In genomic region chr1:30273021-30273325, GRCh38 we compare ENCODE assay signal across 35 cellular contexts.
"Had no signal": no experiment of that assay in that cellular context is flagged by ENCODE, and none has a peak within 500 bp of the region (broad histone marks: within the 10 kb centered on the region; RNA-seq: fewer than 3 reads in every experiment).

No MANE protein-coding gene starts in this region.

- H3K27ac ChIP-seq: ascending aorta, cardiac muscle cell, Peyer's patch, RWPE1, VCaP had no signal

- H3K9me3 ChIP-seq: ascending aorta, MG63 had no signal

- H3K9me3 Mint-ChIP-seq: activated CD8-positive, alpha-beta T cell treated with anti-CD3 and anti-CD28 coated beads for 36 hours had no signal

- H3K27ac Mint-ChIP-seq: activated B cell treated with CpG ODN at 0.5 μM for 24 hours; activated CD8-positive, alpha-beta T cell treated with anti-CD3 and anti-CD28 coated beads for 36 hours; activated naive CD8-positive, alpha-beta T cell treated with anti-CD3 and anti-CD28 coated beads, Interleukin-2, amount 10 ng/mL, durations not matched to agents 7 days and 5 days had no signal

- H3K27me3 ChIP-seq: ascending aorta, MG63, Peyer's patch had no signal

- H3K4me1 Mint-ChIP-seq: activated B cell treated with CpG ODN at 0.5 μM for 24 hours; activated naive CD8-positive, alpha-beta T cell treated with anti-CD3 and anti-CD28 coated beads, Interleukin-2, amount 10 ng/mL, durations not matched to agents 7 days and 5 days had no signal

- H3K36me3 Mint-ChIP-seq: activated naive CD8-positive, alpha-beta T cell treated with anti-CD3 and anti-CD28 coated beads, Interleukin-2, amount 10 ng/mL, durations not matched to agents 7 days and 5 days had no signal

- ATAC-seq: activated CD8-positive, alpha-beta T cell treated with anti-CD3 and anti-CD28 coated beads for 36 hours; PC-3 had no signal

- DNase-seq: activated B cell treated with CpG ODN at 0.5 μM for 24 hours; activated CD4-positive, alpha-beta T cell treated with anti-CD3 and anti-CD28 coated beads for 4 hours; activated CD4-positive, alpha-beta T cell treated with anti-CD3 and anti-CD28 coated beads, Interleukin-2, amount 50 U/mL, for 1 hour; activated CD4-positive, CD25-positive, alpha-beta regulatory T cell treated with anti-CD3 and anti-CD28 coated beads, Interleukin-2, amount 50 U/mL, for 72 hours; activated CD8-positive, alpha-beta memory T cell treated with anti-CD3 and anti-CD28 coated beads, Interleukin-2, amount 50 U/mL, for 48 hours; activated CD8-positive, alpha-beta T cell treated with anti-CD3 and anti-CD28 coated beads for 36 hours; activated effector memory CD4-positive, alpha-beta T cell treated with Interleukin-2 at 50 U/mL for 16 hours; activated naive CD4-positive, alpha-beta T cell treated with anti-CD3 and anti-CD28 coated beads, Interleukin-2, amount 50 U/mL, for 16 hours; activated naive CD8-positive, alpha-beta T cell treated with anti-CD3 and anti-CD28 coated beads, Interleukin-2, amount 10 ng/mL, durations not matched to agents 7 days and 5 days; activated T-cell treated with anti-CD3 and anti-CD28 coated beads, Interleukin-2, amount 50 U/mL, for 48 hours; amygdala; Kasumi-1; KG1; MG63; NCI-H1092; NCI-H146; NCI-H187; NCI-H2029 treated with DMSO at 0.1 percent for 48 hours; NCI-H2107; NCI-H2171; NCI-H510A; NCI-H526; NCI-H748 treated with DMSO at 0.1 percent for 48 hours; NK-92 treated with Interleukin-12 subunit alpha and Interleukin-12 subunit beta, amount 100 ng/mL, for 24 hours; PC-3; Peyer's patch; Right ventricle myocardium superior; SW 1271; T-helper 1 cell; T-helper 2 cell; T-helper 9 cell had no signal

- H3K4me3 Mint-ChIP-seq: activated B cell treated with CpG ODN at 0.5 μM for 24 hours; activated CD8-positive, alpha-beta T cell treated with anti-CD3 and anti-CD28 coated beads for 36 hours; activated naive CD8-positive, alpha-beta T cell treated with anti-CD3 and anti-CD28 coated beads, Interleukin-2, amount 10 ng/mL, durations not matched to agents 7 days and 5 days had no signal

- H3K36me3 ChIP-seq: ascending aorta, cardiac muscle cell, MG63, Peyer's patch had no signal

- H3K4me1 ChIP-seq: ascending aorta, Peyer's patch had no signal

- H3K4me3 ChIP-seq: ascending aorta, cardiac muscle cell, MG63, Peyer's patch had no signal
